9 cellular contexts compared by ENCODE assay signal in genomic region chr2:120867290-120868231, GRCh38.
A peak's percentile ranks its signal among the peaks of the same experiment; 100 is the strongest.
DNase-seq lines count a peak whose midpoint lies in the region; ATAC-seq and TF ChIP-seq lines count a peak whose summit lies in the region.
"Had no signal": no experiment of that assay in that cellular context is flagged by ENCODE, and none has a peak within 500 bp of the region (broad histone marks: within the 10 kb centered on the region; RNA-seq: fewer than 3 reads in every experiment).

No MANE protein-coding gene starts in this region.

- no peaks in the 10 kb centered on the region for H3K9me3 Mint-ChIP-seq in activated T-cell treated with anti-CD3 and anti-CD28 coated beads, Interleukin-2, amount 50 U/mL, for 24 hours
- no peaks in the 10 kb centered on the region for H3K9me3 Mint-ChIP-seq in activated T-helper 2 cell treated with anti-CD3 and anti-CD28 coated beads, Interferon-gamma antibody, Interleukin-2, Interleukin-4, amounts not matched to agents 10 μg/mL and 5 μg/mL and 100 μg/mL, durations not matched to agents 14 hours and 24 hours and 36 hours
- H3K9me3 Mint-ChIP-seq: activated B cell treated with CpG ODN at 0.5 μM for 24 hours had no signal

- peaks cover 43% of the 10 kb centered on the region for H3K27me3 Mint-ChIP-seq in activated T-cell treated with anti-CD3 and anti-CD28 coated beads, Interleukin-2, amount 50 U/mL, for 24 hours
- H3K27me3 Mint-ChIP-seq in activated T-helper 2 cell treated with anti-CD3 and anti-CD28 coated beads, Interferon-gamma antibody, Interleukin-2, Interleukin-4, amounts not matched to agents 10 μg/mL and 5 μg/mL and 100 μg/mL, durations not matched to agents 14 hours and 24 hours and 36 hours (ENCODE audit: low read depth) = peaks cover 30% of the 10 kb centered on the region

- H2AFZ ChIP-seq in ACC112 (ENCODE audit: low read length, unreplicated experiment) = peak overlapping the region; percentile 34

- H3K4me3 Mint-ChIP-seq in activated T-cell treated with anti-CD3 and anti-CD28 coated beads, Interleukin-2, amount 50 U/mL, for 24 hours = no peak overlapping the region
- H3K4me3 Mint-ChIP-seq in activated T-helper 2 cell treated with anti-CD3 and anti-CD28 coated beads, Interferon-gamma antibody, Interleukin-2, Interleukin-4, amounts not matched to agents 10 μg/mL and 5 μg/mL and 100 μg/mL, durations not matched to agents 14 hours and 24 hours and 36 hours (ENCODE audit: low read depth) = no peak overlapping the region
- H3K4me3 Mint-ChIP-seq: activated B cell treated with CpG ODN at 0.5 μM for 24 hours had no signal

- no peaks in the 10 kb centered on the region for H3K4me1 Mint-ChIP-seq in activated T-cell treated with anti-CD3 and anti-CD28 coated beads, Interleukin-2, amount 50 U/mL, for 24 hours (ENCODE audit: low read depth)
- no peaks in the 10 kb centered on the region for H3K4me1 Mint-ChIP-seq in activated T-helper 2 cell treated with anti-CD3 and anti-CD28 coated beads, Interferon-gamma antibody, Interleukin-2, Interleukin-4, amounts not matched to agents 10 μg/mL and 5 μg/mL and 100 μg/mL, durations not matched to agents 14 hours and 24 hours and 36 hours (ENCODE audit: low read depth)
- H3K4me1 Mint-ChIP-seq: activated B cell treated with CpG ODN at 0.5 μM for 24 hours had no signal

- H3K36me3 ChIP-seq in ACC112 (ENCODE audit: insufficient read depth, low read length) (no peaks in the 10 kb centered on the region), esophagus squamous epithelium (no peaks in the 10 kb centered on the region), mucosa of rectum (ENCODE audit: control insufficient read depth in 2 of 2, insufficient read depth in 2 of 2, low read length in 2 of 2) (no peaks in the 10 kb centered on the region)

- H3K9ac ChIP-seq in mucosa of rectum (ENCODE audit: low read depth in 1 of 2, low read length in 2 of 2) = peak overlapping the region in 1 of 2 donors; percentile 5

- TF ChIP-seq CTCF in esophagus squamous epithelium (IDR thresholded peaks at IDR 0.05) = no peak

- H3K9me3 ChIP-seq in esophagus squamous epithelium (no peaks in the 10 kb centered on the region), mucosa of rectum (ENCODE audit: control insufficient read depth in 2 of 2, low read length in 2 of 2) (no peaks in the 10 kb centered on the region)

- H3K27ac ChIP-seq in ACC112 (ENCODE audit: low read depth, low read length) = peak overlapping the region; percentile 59
- H3K27ac ChIP-seq in esophagus squamous epithelium = peak overlapping the region; percentile 59 to 85 (median 73)
- peak overlapping the region; percentile 52 to 77 for H3K27ac ChIP-seq in mucosa of rectum (ENCODE audit: low read depth in 2 of 2, low read length in 2 of 2)

- no peaks in the 10 kb centered on the region for H3K36me3 Mint-ChIP-seq in activated T-cell treated with anti-CD3 and anti-CD28 coated beads, Interleukin-2, amount 50 U/mL, for 24 hours (ENCODE audit: low read depth)
- no peaks in the 10 kb centered on the region for H3K36me3 Mint-ChIP-seq in activated T-helper 2 cell treated with anti-CD3 and anti-CD28 coated beads, Interferon-gamma antibody, Interleukin-2, Interleukin-4, amounts not matched to agents 10 μg/mL and 5 μg/mL and 100 μg/mL, durations not matched to agents 14 hours and 24 hours and 36 hours (ENCODE audit: low read depth)

- H3K4me1 ChIP-seq in ACC112 (ENCODE audit: control insufficient read depth, insufficient read depth, low read length, unreplicated experiment) = peaks cover 46% of the 10 kb centered on the region
- peaks cover 15 to 44% (median 16%) of the 10 kb centered on the region in 3 donors for H3K4me1 ChIP-seq in esophagus squamous epithelium
- peaks cover 2 to 6% of the 10 kb centered on the region in 2 donors for H3K4me1 ChIP-seq in mucosa of rectum (ENCODE audit: control insufficient read depth in 2 of 2, insufficient read depth in 2 of 2, low read length in 2 of 2)

- DNase-seq in NCI-H69 (lab: John Stamatoyannopoulos, UW) = peak; percentile 53
- no peak for DNase-seq in esophagus squamous epithelium (lab: John Stamatoyannopoulos, UW)
- no peak for DNase-seq in activated T-cell treated with anti-CD3 and anti-CD28 coated beads, Interleukin-2, amount 50 U/mL, for 24 hours
- no peak for DNase-seq in activated T-helper 2 cell treated with anti-CD3 and anti-CD28 coated beads, Interferon-gamma antibody, Interleukin-2, Interleukin-4, amounts not matched to agents 10 μg/mL and 5 μg/mL and 100 μg/mL, durations not matched to agents 14 hours and 24 hours and 36 hours (ENCODE audit: low spot score)
- no peak for DNase-seq in effector CD4-positive, alpha-beta T cell
- DNase-seq: activated B cell treated with CpG ODN at 0.5 μM for 24 hours had no signal

- intact Hi-C loops in esophagus squamous epithelium (cut with DNase I) = no loop called here
- intact Hi-C loops in activated T-helper 2 cell treated with anti-CD3 and anti-CD28 coated beads, Interferon-gamma antibody, Interleukin-2, Interleukin-4, amounts not matched to agents 10 μg/mL and 5 μg/mL and 100 μg/mL, durations not matched to agents 14 hours and 24 hours and 36 hours (cut with micrococcal nuclease) = no loop called here

- H3K27ac Mint-ChIP-seq in activated T-cell treated with anti-CD3 and anti-CD28 coated beads, Interleukin-2, amount 50 U/mL, for 24 hours = no peak overlapping the region
- no peak overlapping the region for H3K27ac Mint-ChIP-seq in activated T-helper 2 cell treated with anti-CD3 and anti-CD28 coated beads, Interferon-gamma antibody, Interleukin-2, Interleukin-4, amounts not matched to agents 10 μg/mL and 5 μg/mL and 100 μg/mL, durations not matched to agents 14 hours and 24 hours and 36 hours
- H3K27ac Mint-ChIP-seq: activated B cell treated with CpG ODN at 0.5 μM for 24 hours had no signal

- H3K27me3 ChIP-seq in ACC112 (ENCODE audit: insufficient read depth, low read length) (no peaks in the 10 kb centered on the region), esophagus squamous epithelium (peaks cover 0 to 59% (median 0%) of the 10 kb centered on the region in 4 donors), mucosa of rectum (ENCODE audit: control insufficient read depth in 2 of 2, insufficient read depth in 2 of 2, low read length in 2 of 2) (peaks cover 4 to 12% of the 10 kb centered on the region in 2 donors)

- H3K79me2 ChIP-seq in ACC112 (ENCODE audit: control insufficient read depth, insufficient read depth, low read length, unreplicated experiment) = peaks cover 42% of the 10 kb centered on the region

- TF ChIP-seq POLR2A in esophagus squamous epithelium (IDR thresholded peaks at IDR 0.05) = no peak

- 26 to 35% methylated on average over 20 to 22 of the region's 54 CpGs for WGBS in esophagus squamous epithelium, 2 donors

- H3K4me3 ChIP-seq in ACC112 (ENCODE audit: low read depth, low read length) = peak overlapping the region; percentile 68
- H3K4me3 ChIP-seq in esophagus squamous epithelium = peak overlapping the region; percentile 12 to 60 (median 36)
- peak overlapping the region; percentile 27 to 37 for H3K4me3 ChIP-seq in mucosa of rectum (ENCODE audit: low read length in 2 of 2)

- ATAC-seq in HG02973 (IDR thresholded peaks at IDR 0.05; ENCODE audit: unreplicated experiment) = no peak
